1 cellular context compared by ENCODE assay signal in the genomic region with DNA sequence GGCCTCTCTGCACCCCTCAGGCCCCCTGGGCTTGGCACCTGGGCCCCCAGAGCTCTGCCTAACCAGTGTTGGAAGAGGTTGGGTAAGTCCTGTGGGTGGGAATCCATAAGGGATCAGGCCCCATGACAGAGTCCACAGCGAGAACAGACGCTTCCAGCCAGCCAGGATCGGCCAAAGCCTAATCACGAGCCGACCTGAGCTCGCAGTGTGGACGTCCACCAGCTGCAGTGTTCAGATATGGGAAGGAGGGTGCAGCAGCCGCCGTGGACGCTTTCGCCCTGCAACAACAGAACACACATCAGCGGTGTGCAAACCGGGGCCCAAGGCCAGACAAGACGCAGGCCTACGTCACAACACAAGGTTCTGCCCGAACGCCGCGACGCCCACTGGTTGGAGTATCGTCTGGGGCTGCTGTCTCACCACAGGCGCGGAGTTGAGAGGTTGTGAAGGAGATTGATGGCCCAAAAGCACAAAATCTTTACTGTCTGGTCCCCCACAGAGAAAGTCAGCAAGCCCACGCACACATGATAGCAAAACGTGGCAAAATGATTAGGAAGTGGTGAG.
TF ChIP-seq lines count a peak whose summit lies in the region.

No MANE protein-coding gene starts in this region.

TF ChIP-seq in IMR-90, 13 proteins besides CTCF, POLR2A, EP300 and RAD21 (continued from another document):
- TF ChIP-seq, protein P1, sequence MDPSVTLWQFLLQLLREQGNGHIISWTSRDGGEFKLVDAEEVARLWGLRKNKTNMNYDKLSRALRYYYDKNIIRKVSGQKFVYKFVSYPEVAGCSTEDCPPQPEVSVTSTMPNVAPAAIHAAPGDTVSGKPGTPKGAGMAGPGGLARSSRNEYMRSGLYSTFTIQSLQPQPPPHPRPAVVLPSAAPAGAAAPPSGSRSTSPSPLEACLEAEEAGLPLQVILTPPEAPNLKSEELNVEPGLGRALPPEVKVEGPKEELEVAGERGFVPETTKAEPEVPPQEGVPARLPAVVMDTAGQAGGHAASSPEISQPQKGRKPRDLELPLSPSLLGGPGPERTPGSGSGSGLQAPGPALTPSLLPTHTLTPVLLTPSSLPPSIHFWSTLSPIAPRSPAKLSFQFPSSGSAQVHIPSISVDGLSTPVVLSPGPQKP (IDR thresholded peaks at IDR 0.05; ENCODE audit: borderline replicate concordance, low read depth, low read length): no peak
- TF ChIP-seq NFE2L2 (IDR thresholded peaks at IDR 0.05; ENCODE audit: low read depth, low read length): no peak
- TF ChIP-seq SMC3 (IDR thresholded peaks at IDR 0.05; ENCODE audit: low read depth, low read length): no peak
- TF ChIP-seq MXI1 (IDR thresholded peaks at IDR 0.05; ENCODE audit: borderline replicate concordance, low read depth, low read length): no peak
- no peak for TF ChIP-seq BHLHE40 (IDR thresholded peaks at IDR 0.05; ENCODE audit: low read depth, low read length)
- TF ChIP-seq CHD1 (IDR thresholded peaks at IDR 0.05; ENCODE audit: low read depth, low read length): no peak
- TF ChIP-seq RFX5 (IDR thresholded peaks at IDR 0.05; ENCODE audit: low read depth, low read length): no peak
- no peak for TF ChIP-seq RCOR1 (IDR thresholded peaks at IDR 0.05; ENCODE audit: insufficient replicate concordance, low read length)
- TF ChIP-seq MAZ (IDR thresholded peaks at IDR 0.05; ENCODE audit: borderline replicate concordance, low read depth, low read length): no peak
TF ChIP-seq in IMR-90: peak in this region for 0.
